ENCODE assay signal across 29 cellular contexts in the genomic region with DNA sequence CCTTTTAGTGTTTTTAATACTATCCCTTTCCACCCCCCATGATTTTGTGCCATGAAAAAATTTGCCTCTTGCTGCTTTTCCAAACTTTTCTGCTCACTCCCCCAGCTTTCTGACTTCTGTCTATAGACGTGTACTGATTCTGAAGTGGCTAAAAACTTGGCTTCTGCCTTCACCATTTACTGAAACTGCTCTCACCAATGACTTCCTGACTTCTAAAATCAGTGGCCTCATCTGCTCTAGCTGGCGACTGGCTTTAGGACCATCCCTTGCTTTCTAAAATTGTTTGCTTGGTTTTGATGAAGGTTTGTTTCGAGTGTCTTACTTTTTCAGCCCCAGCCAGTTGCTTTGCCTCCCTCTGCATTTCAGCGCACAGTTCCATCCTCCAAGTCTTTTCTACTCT.
"Had no signal": no experiment of that assay in that cellular context is flagged by ENCODE, and none has a peak within 500 bp of the region (broad histone marks: within the 10 kb centered on the region; RNA-seq: fewer than 3 reads in every experiment).

No MANE protein-coding gene starts in this region.

- FAIRE-seq: urothelium cell line had no signal

- H3K4me1 ChIP-seq: stomach, suprapubic skin, testis, thyroid gland, tibial artery, tibial nerve, transverse colon, upper lobe of left lung, upper lobe of right lung, uterus, vagina had no signal

- H3K9me3 ChIP-seq: stomach, suprapubic skin, testis, thoracic aorta, thyroid gland, tibial artery, tibial nerve, transverse colon, upper lobe of left lung, upper lobe of right lung, uterus, vagina had no signal

- H3K27ac Mint-ChIP-seq: stimulated activated effector memory CD8-positive, alpha-beta T cell treated with anti-CD3 and anti-CD28 coated beads, Interleukin-12 subunit alpha, Interleukin-12 subunit beta, amount 100 ng/mL, for 72 hours; stimulated activated memory B cell treated with anti-CD40 and anti-IgM and Interleukin-4, amounts not matched to agents 10 μg/mL and 1 μg/mL and 100 μg/mL, for 72 hours; stimulated activated naive B cell treated with anti-CD40 and anti-IgM and Interleukin-4, amounts not matched to agents 10 μg/mL and 1 μg/mL and 100 μg/mL, for 72 hours; stimulated activated naive CD8-positive, alpha-beta T cell treated with anti-CD3 and anti-CD28 coated beads, Interleukin-15, amount 100 ng/mL, for 72 hours; stimulated activated naive CD8-positive, alpha-beta T cell treated with anti-CD3 and anti-CD28 coated beads, Interleukin-15, Interleukin-2, amounts not matched to agents 100 ng/mL and 50 ng/mL, for 24 hours; type B pancreatic cell had no signal

- H3K36me3 Mint-ChIP-seq: stimulated activated effector memory CD8-positive, alpha-beta T cell treated with anti-CD3 and anti-CD28 coated beads, Interleukin-12 subunit alpha, Interleukin-12 subunit beta, amount 100 ng/mL, for 72 hours; stimulated activated memory B cell treated with anti-CD40 and anti-IgM and Interleukin-4, amounts not matched to agents 10 μg/mL and 1 μg/mL and 100 μg/mL, for 72 hours; stimulated activated naive B cell treated with anti-CD40 and anti-IgM and Interleukin-4, amounts not matched to agents 10 μg/mL and 1 μg/mL and 100 μg/mL, for 72 hours had no signal

- ATAC-seq: stimulated activated effector memory CD8-positive, alpha-beta T cell treated with anti-CD3 and anti-CD28 coated beads, Interleukin-12 subunit alpha, Interleukin-12 subunit beta, amount 100 ng/mL, for 72 hours; stimulated activated memory B cell treated with anti-CD40 and anti-IgM and Interleukin-4, amounts not matched to agents 10 μg/mL and 1 μg/mL and 100 μg/mL, for 72 hours; stimulated activated naive B cell treated with anti-CD40 and anti-IgM and Interleukin-4, amounts not matched to agents 10 μg/mL and 1 μg/mL and 100 μg/mL, for 72 hours; stimulated activated naive CD8-positive, alpha-beta T cell treated with anti-CD3 and anti-CD28 coated beads, Interleukin-15, amount 100 ng/mL, for 72 hours; stimulated activated naive CD8-positive, alpha-beta T cell treated with anti-CD3 and anti-CD28 coated beads, Interleukin-15, Interleukin-2, amounts not matched to agents 100 U/mL and 50 U/mL, for 24 hours; upper lobe of right lung had no signal

- H3K4me3 ChIP-seq: stomach, suprapubic skin, testis, thoracic aorta, thyroid gland, tibial artery, tibial nerve, transverse colon, upper lobe of left lung, upper lobe of right lung, uterus, vagina had no signal

- H3K9me3 Mint-ChIP-seq: stimulated activated effector memory CD8-positive, alpha-beta T cell treated with anti-CD3 and anti-CD28 coated beads, Interleukin-12 subunit alpha, Interleukin-12 subunit beta, amount 100 ng/mL, for 72 hours; stimulated activated memory B cell treated with anti-CD40 and anti-IgM and Interleukin-4, amounts not matched to agents 10 μg/mL and 1 μg/mL and 100 μg/mL, for 72 hours; stimulated activated naive B cell treated with anti-CD40 and anti-IgM and Interleukin-4, amounts not matched to agents 10 μg/mL and 1 μg/mL and 100 μg/mL, for 72 hours; stimulated activated naive CD8-positive, alpha-beta T cell treated with anti-CD3 and anti-CD28 coated beads, Interleukin-15, amount 100 ng/mL, for 72 hours; stimulated activated naive CD8-positive, alpha-beta T cell treated with anti-CD3 and anti-CD28 coated beads, Interleukin-15, Interleukin-2, amounts not matched to agents 100 ng/mL and 50 ng/mL, for 24 hours; type B pancreatic cell had no signal

- H3K27ac ChIP-seq: stomach, suprapubic skin, testis, thoracic aorta, thyroid gland, tibial artery, tibial nerve, transverse colon, upper lobe of left lung, upper lobe of right lung, uterus, vagina had no signal

- H3K27me3 ChIP-seq: stomach, suprapubic skin, testis, thyroid gland, tibial artery, tibial nerve, transverse colon, upper lobe of left lung, upper lobe of right lung, uterus, vagina had no signal

- DNase-seq: stimulated activated CD4-positive, alpha-beta T cell treated with anti-CD3 and anti-CD28 coated beads, Interleukin-2, amount 100 ng/mL, for 48 hours; stimulated activated CD4-positive, alpha-beta T cell treated with anti-CD3 and anti-CD28 coated beads, Interleukin-4, amount 100 ng/mL, for 1 hour; stimulated activated CD4-positive, alpha-beta T cell treated with anti-CD3 and anti-CD28 coated beads, Interleukin-4, amount 100 ng/mL, for 24 hours; stimulated activated CD4-positive, alpha-beta T cell treated with anti-CD3 and anti-CD28 coated beads, Interleukin-4, amount 100 ng/mL, for 4 hours; stimulated activated CD8-positive, alpha-beta memory T cell treated with anti-CD3 and anti-CD28 coated beads, Interleukin-4, amount 100 ng/mL, for 48 hours; stimulated activated naive B cell treated with anti-CD40 and anti-IgM and Interleukin-4, amounts not matched to agents 10 μg/mL and 1 μg/mL and 100 μg/mL, for 72 hours; stimulated activated naive CD4-positive, alpha-beta T cell; stimulated activated naive CD4-positive, alpha-beta T cell treated with Interleukin-2 at 50 U/mL for 16 hours; stimulated activated naive CD8-positive, alpha-beta T cell treated with anti-CD3 and anti-CD28 coated beads, Interleukin-15, amount 100 ng/mL, for 72 hours; stimulated activated naive CD8-positive, alpha-beta T cell treated with anti-CD3 and anti-CD28 coated beads, Interleukin-15, Interleukin-2, amounts not matched to agents 100 U/mL and 50 U/mL, for 24 hours; stomach; substantia nigra; testis; thyroid gland; tibial artery; transverse colon; trophoblast cell; upper lobe of left lung; upper lobe of right lung; uterus had no signal

- H3K4me3 Mint-ChIP-seq: stimulated activated effector memory CD8-positive, alpha-beta T cell treated with anti-CD3 and anti-CD28 coated beads, Interleukin-12 subunit alpha, Interleukin-12 subunit beta, amount 100 ng/mL, for 72 hours; stimulated activated memory B cell treated with anti-CD40 and anti-IgM and Interleukin-4, amounts not matched to agents 10 μg/mL and 1 μg/mL and 100 μg/mL, for 72 hours; stimulated activated naive B cell treated with anti-CD40 and anti-IgM and Interleukin-4, amounts not matched to agents 10 μg/mL and 1 μg/mL and 100 μg/mL, for 72 hours; stimulated activated naive CD8-positive, alpha-beta T cell treated with anti-CD3 and anti-CD28 coated beads, Interleukin-15, amount 100 ng/mL, for 72 hours; stimulated activated naive CD8-positive, alpha-beta T cell treated with anti-CD3 and anti-CD28 coated beads, Interleukin-15, Interleukin-2, amounts not matched to agents 100 ng/mL and 50 ng/mL, for 24 hours; type B pancreatic cell had no signal

- H3K27me3 Mint-ChIP-seq: stimulated activated memory B cell treated with anti-CD40 and anti-IgM and Interleukin-4, amounts not matched to agents 10 μg/mL and 1 μg/mL and 100 μg/mL, for 72 hours; stimulated activated naive B cell treated with anti-CD40 and anti-IgM and Interleukin-4, amounts not matched to agents 10 μg/mL and 1 μg/mL and 100 μg/mL, for 72 hours; stimulated activated naive CD8-positive, alpha-beta T cell treated with anti-CD3 and anti-CD28 coated beads, Interleukin-15, Interleukin-2, amounts not matched to agents 100 ng/mL and 50 ng/mL, for 24 hours; type B pancreatic cell had no signal

- H3K4me1 Mint-ChIP-seq: stimulated activated effector memory CD8-positive, alpha-beta T cell treated with anti-CD3 and anti-CD28 coated beads, Interleukin-12 subunit alpha, Interleukin-12 subunit beta, amount 100 ng/mL, for 72 hours; stimulated activated memory B cell treated with anti-CD40 and anti-IgM and Interleukin-4, amounts not matched to agents 10 μg/mL and 1 μg/mL and 100 μg/mL, for 72 hours; stimulated activated naive B cell treated with anti-CD40 and anti-IgM and Interleukin-4, amounts not matched to agents 10 μg/mL and 1 μg/mL and 100 μg/mL, for 72 hours; stimulated activated naive CD8-positive, alpha-beta T cell treated with anti-CD3 and anti-CD28 coated beads, Interleukin-15, amount 100 ng/mL, for 72 hours had no signal

- H3K36me3 ChIP-seq: stomach, suprapubic skin, thoracic aorta, thyroid gland, tibial artery, tibial nerve, transverse colon, upper lobe of left lung, upper lobe of right lung, uterus, vagina had no signal
